Comparison of ENCODE assay signal across 21 cellular contexts in the genomic region with DNA sequence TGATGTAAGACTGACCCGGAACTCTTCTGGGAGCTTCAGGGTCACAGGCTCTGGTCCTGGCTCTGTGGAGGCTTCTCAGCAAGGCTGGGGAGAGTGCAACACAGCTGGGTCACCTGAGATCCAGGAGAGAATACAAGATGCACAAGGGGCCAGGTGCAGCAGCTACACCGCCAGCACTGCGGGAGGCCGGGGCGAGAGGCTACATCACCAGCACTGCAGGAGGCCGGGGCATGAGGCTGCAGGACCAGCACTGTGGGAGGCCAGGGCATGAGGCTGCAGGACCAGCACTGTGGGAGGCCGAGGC. TPM values are rescaled to one million over a fixed set of nuclear protein-coding genes. Genes with fewer than 3 reads are reported as not detected.
DNase-seq lines count a peak whose midpoint lies in the region; ATAC-seq and TF ChIP-seq lines count a peak whose summit lies in the region.
"Had no signal": no experiment of that assay in that cellular context is flagged by ENCODE, and none has a peak within 500 bp of the region (broad histone marks: within the 10 kb centered on the region; RNA-seq: fewer than 3 reads in every experiment).

No MANE protein-coding gene starts in this region.

- H3K27me3 Mint-ChIP-seq in CD14-positive monocyte (ENCODE audit: low read depth in 3 of 3) (peaks cover 1 to 5% (median 3%) of the 10 kb centered on the region in 3 donors), chondrocyte (ENCODE audit: low read depth) (peaks cover 2% of the 10 kb centered on the region)

- no peak overlapping the region for H3K27ac Mint-ChIP-seq in CD14-positive monocyte
- no peak overlapping the region for H3K27ac Mint-ChIP-seq in chondrocyte (ENCODE audit: unreplicated experiment)
- H3K27ac Mint-ChIP-seq: CD4-positive, alpha-beta memory T cell had no signal

- TF ChIP-seq CTCF in heart right ventricle (IDR thresholded peaks at IDR 0.05) (no peak), CD14-positive monocyte (IDR thresholded peaks at IDR 0.05) (no peak), chondrocyte (IDR thresholded peaks at IDR 0.05) (no peak), sigmoid colon (IDR thresholded peaks at IDR 0.05) (no peak), GM20000 (IDR thresholded peaks at IDR 0.05; ENCODE audit: extremely low read depth, missing control alignments) (no peak)

- no peak for TF ChIP-seq POLR2A in sigmoid colon (IDR thresholded peaks at IDR 0.05)

- H3K4me1 ChIP-seq in heart right ventricle: peaks cover 6 to 17% (median 11%) of the 10 kb centered on the region in 9 donors
- H3K4me1 ChIP-seq in sigmoid colon: peaks cover 0 to 12% (median 10%) of the 10 kb centered on the region in 4 donors
- H3K4me1 ChIP-seq: BE2C had no signal

- H3K4me3 ChIP-seq in heart right ventricle (no peak overlapping the region), sigmoid colon (no peak overlapping the region)
- H3K4me3 ChIP-seq: A549; BLaER1 treated with 17β-estradiol and CSF1 and Interleukin-3, amounts not matched to agents 10 nM and 100 nM had no signal

- H3K27me3 ChIP-seq in heart right ventricle (peaks cover 0 to 9% (median 6%) of the 10 kb centered on the region in 7 donors), sigmoid colon (no peaks in the 10 kb centered on the region)
- H3K27me3 ChIP-seq: BE2C had no signal

- intact Hi-C loops in Right ventricle myocardium superior (cut with DNase I): no loop called here
- intact Hi-C loops in heart right ventricle (cut with DNase I): no loop called here
- intact Hi-C loops in CD14-positive monocyte (cut with micrococcal nuclease): no loop called here
- intact Hi-C loops in sigmoid colon (cut with DNase I): no loop called here

- no peak for ATAC-seq in Right ventricle myocardium superior (ENCODE audit: poor library complexity)
- no peak for ATAC-seq in heart right ventricle
- no peak for ATAC-seq in GM21423 (IDR thresholded peaks at IDR 0.05; ENCODE audit: unreplicated experiment)
- no peak for ATAC-seq in GM18858 (IDR thresholded peaks at IDR 0.05; ENCODE audit: unreplicated experiment)
- ATAC-seq: A549 had no signal

- H3K9me3 ChIP-seq in heart right ventricle: peaks cover 0 to 17% (median 3%) of the 10 kb centered on the region in 11 donors
- H3K9me3 ChIP-seq in sigmoid colon: peaks cover 0 to 3% (median 0%) of the 10 kb centered on the region in 4 donors
- H3K9me3 ChIP-seq: A549 had no signal

- H3K4me1 Mint-ChIP-seq in CD14-positive monocyte (no peaks in the 10 kb centered on the region), chondrocyte (ENCODE audit: low read depth) (peaks cover 30% of the 10 kb centered on the region)

- DNase-seq in Right ventricle myocardium superior (peak; percentile 13), heart right ventricle (no peak), CD14-positive monocyte (ENCODE audit: low spot score) (peak; percentile 23), chondrocyte (ENCODE audit: low spot score) (peak; percentile 56), sigmoid colon (peak; percentile 43), GM20000 (ENCODE audit: low spot score) (no peak)
- DNase-seq: 8988T; ACHN; AML-193; Calu3; CD4-positive, alpha-beta memory T cell; COR-L47; DMS53; DMS79 treated with DMSO at 0.1 percent for 48 hours; GOT3; HCEC 1CT had no signal

- WGBS in heart right ventricle, 2 donors: 99% methylated on average over 6 of the region's 7 CpGs
- WGBS in sigmoid colon, 2 donors: 97 to 98% methylated on average over 6 of the region's 7 CpGs

- H3K36me3 ChIP-seq in heart right ventricle (no peaks in the 10 kb centered on the region), sigmoid colon (no peaks in the 10 kb centered on the region)
- H3K36me3 ChIP-seq: BE2C; BLaER1 treated with 17β-estradiol and CSF1 and Interleukin-3, amounts not matched to agents 10 nM and 100 nM had no signal

- H3K36me3 Mint-ChIP-seq in CD14-positive monocyte (no peaks in the 10 kb centered on the region), chondrocyte (ENCODE audit: low read depth) (no peaks in the 10 kb centered on the region)
- H3K36me3 Mint-ChIP-seq: CD4-positive, alpha-beta memory T cell had no signal

- H3K27ac ChIP-seq in heart right ventricle: no peak overlapping the region
- no peak overlapping the region for H3K27ac ChIP-seq in sigmoid colon
- H3K27ac ChIP-seq: A549; BLaER1 treated with 17β-estradiol and CSF1 and Interleukin-3, amounts not matched to agents 10 nM and 100 nM had no signal

- TF ChIP-seq EP300 in sigmoid colon (IDR thresholded peaks at IDR 0.05): no peak

- H3K9me3 Mint-ChIP-seq in CD14-positive monocyte: peaks cover 11 to 22% (median 15%) of the 10 kb centered on the region in 7 donors
- H3K9me3 Mint-ChIP-seq in chondrocyte (ENCODE audit: low read depth): peaks cover 8% of the 10 kb centered on the region

- H3K4me3 Mint-ChIP-seq in CD14-positive monocyte: no peak overlapping the region
- no peak overlapping the region for H3K4me3 Mint-ChIP-seq in chondrocyte (ENCODE audit: unreplicated experiment)
- H3K4me3 Mint-ChIP-seq: CD4-positive, alpha-beta memory T cell had no signal

RNA-seq across cellular contexts. Expression of a gene that starts 44.3 kb away (rescaled TPM):
- total RNA-seq in Right ventricle myocardium superior: 34.5 TPM
- total RNA-seq in heart right ventricle: 10 to 100 TPM; 16.7 to 38.5 (median 27.9) TPM
- polyA plus RNA-seq in heart right ventricle: 10 to 100 TPM; 14.3 to 18.3 TPM
- polyA plus RNA-seq in CD14-positive monocyte: under 1 TPM in 1 of 2 donors, not detected in 1; 0.29 TPM
- 38.1 to 72.5 TPM (median 70.6 TPM) in 3 replicates for total RNA-seq in chondrocyte
- 10 to 100 TPM; 33.9 to 38.5 (median 36.9) TPM for total RNA-seq in sigmoid colon
- polyA plus RNA-seq in sigmoid colon: 10 to 100 TPM; 19.7 to 21.6 (median 20.0) TPM
- polyA plus RNA-seq: CD4-positive, alpha-beta memory T cell had no signal

Comparison
In these comparisons a context has a peak if more than half of its experiments do, and no peak if none do; other contexts are left out.
1. DNase-seq: peak in Right ventricle myocardium superior (single experiment), CD14-positive monocyte (single experiment), chondrocyte (single experiment) and sigmoid colon (single experiment); none in heart right ventricle (0 of 2) and GM20000 (single experiment).